Comparison of ENCODE assay signal across 10 cellular contexts in the genomic region with DNA sequence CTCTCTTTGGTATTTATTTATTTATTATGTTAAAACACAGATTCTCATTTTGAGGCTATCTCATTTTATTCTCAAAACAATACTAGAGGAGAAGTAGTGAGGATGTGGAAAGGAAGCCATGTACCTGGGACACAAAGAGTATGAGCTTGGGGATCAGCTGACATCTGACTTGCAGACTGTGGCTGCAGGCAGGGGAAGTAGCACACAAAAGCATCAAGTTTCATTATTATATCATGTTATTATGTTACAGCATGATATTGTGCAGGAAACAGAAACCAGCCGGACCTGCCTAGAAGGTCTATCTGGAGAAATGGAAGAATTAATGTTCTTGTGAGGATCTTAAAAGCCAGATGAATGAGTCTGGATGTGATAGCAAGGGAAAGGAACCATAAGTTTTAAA.
DNase-seq lines count a peak whose midpoint lies in the region; ATAC-seq and TF ChIP-seq lines count a peak whose summit lies in the region.
"Had no signal": no experiment of that assay in that cellular context is flagged by ENCODE, and none has a peak within 500 bp of the region (broad histone marks: within the 10 kb centered on the region; RNA-seq: fewer than 3 reads in every experiment).

No MANE protein-coding gene starts in this region.

- TF ChIP-seq CTCF in HEK293 (tag by site-specific recombination; IDR thresholded peaks at IDR 0.05) (no peak), mucosa of descending colon (IDR thresholded peaks at IDR 0.05) (no peak)

- H3K4me1 ChIP-seq in HEK293 (ENCODE audit: control insufficient read depth, insufficient read depth, low read length) = peaks cover 10% of the 10 kb centered on the region
- H3K4me1 ChIP-seq in mucosa of descending colon (ENCODE audit: low read depth) = no peaks in the 10 kb centered on the region

- DNase-seq in NCI-H510A treated with DMSO at 0.1 percent for 48 hours (lab: John Stamatoyannopoulos, UW) (peak; percentile 53), NCI-H510A (lab: John Stamatoyannopoulos, UW) (no peak), KBM-7 (peak; percentile 26), myocyte (ENCODE audit: low read depth) (peak; percentile 26), GOT3 (lab: John Stamatoyannopoulos, UW) (no peak), mesenteric fat pad (ENCODE audit: low spot score) (no peak), mucosa of descending colon (no peak)
- DNase-seq: 8988T; activated naive CD8-positive, alpha-beta T cell treated with anti-CD3 and anti-CD28 coated beads, Interleukin-2, amount 50 U/mL, for 24 hours had no signal

- H3K4me3 ChIP-seq in HEK293 (ENCODE audit: low read depth, low read length) (no peak overlapping the region), mucosa of descending colon (no peak overlapping the region)

- POLR2A ChIA-PET in HEK293 (lab: Yijun Ruan, JAX) = interaction anchor here (0.6 kb wide), 1 partner anchor 21 kb away, joined by 3 read pairs; no protein-coding TSS in a partner anchor

- no peak overlapping the region for H3K27ac ChIP-seq in HEK293 (ENCODE audit: extremely low read depth, low read depth, low read length)

- no peak for ATAC-seq in mucosa of descending colon
- ATAC-seq: activated naive CD8-positive, alpha-beta T cell treated with anti-CD3 and anti-CD28 coated beads, Interleukin-2, amount 50 U/mL, for 24 hours had no signal

- no peaks in the 10 kb centered on the region for H3K36me3 ChIP-seq in HEK293 (ENCODE audit: control insufficient read depth in 2 of 2, insufficient read depth in 1 of 2, low read length in 2 of 2)
- no peaks in the 10 kb centered on the region for H3K36me3 ChIP-seq in mucosa of descending colon (ENCODE audit: low read depth)

- in situ Hi-C loops in KBM-7 (cut with MboI; ENCODE audit: low pct_unique_long_range_greater_than_20kb, low sequenced_read_pairs) = no loop called here

- CTCF ChIA-PET in HEK293 (lab: Yijun Ruan, JAX) = no interaction called here

- intact Hi-C loops in mucosa of descending colon (cut with DNase I, micrococcal nuclease) = no loop called here

- H3K9me3 ChIP-seq in HEK293 (ENCODE audit: control insufficient read depth, insufficient read depth, low read depth, low read length) (no peaks in the 10 kb centered on the region), mucosa of descending colon (no peaks in the 10 kb centered on the region)

TF ChIP-seq in HEK293, 187 proteins besides CTCF, POLR2A, EP300 and RAD21:
- TF ChIP-seq ZNF571 (tag by site-specific recombination; IDR thresholded peaks at IDR 0.05) (no peak), ZNF302 (tag by site-specific recombination; IDR thresholded peaks at IDR 0.05; ENCODE audit: low read depth) (no peak), YY1 (tag by site-specific recombination; IDR thresholded peaks at IDR 0.05) (no peak), ZNF433 (tag by site-specific recombination; IDR thresholded peaks at IDR 0.05; ENCODE audit: low read depth) (no peak), ZNF394 (tag by site-specific recombination; IDR thresholded peaks at IDR 0.05; ENCODE audit: borderline replicate concordance) (peak; percentile 45; the same call in 1 of the 2 replicates)
- TF ChIP-seq, protein P1, sequence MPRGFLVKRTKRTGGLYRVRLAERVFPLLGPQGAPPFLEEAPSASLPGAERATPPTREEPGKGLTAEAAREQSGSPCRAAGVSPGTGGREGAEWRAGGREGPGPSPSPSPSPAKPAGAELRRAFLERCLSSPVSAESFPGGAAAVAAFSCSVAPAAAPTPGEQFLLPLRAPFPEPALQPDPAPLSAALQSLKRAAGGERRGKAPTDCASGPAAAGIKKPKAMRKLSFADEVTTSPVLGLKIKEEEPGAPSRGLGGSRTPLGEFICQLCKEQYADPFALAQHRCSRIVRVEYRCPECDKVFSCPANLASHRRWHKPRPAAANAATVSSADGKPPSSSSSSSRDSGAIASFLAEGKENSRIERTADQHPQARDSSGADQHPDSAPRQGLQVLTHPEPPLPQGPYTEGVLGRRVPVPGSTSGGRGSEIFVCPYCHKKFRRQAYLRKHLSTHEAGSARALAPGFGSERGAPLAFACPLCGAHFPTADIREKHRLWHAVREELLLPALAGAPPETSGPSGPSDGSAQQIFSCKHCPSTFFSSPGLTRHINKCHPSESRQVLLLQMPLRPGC (tag by site-specific recombination; IDR thresholded peaks at IDR 0.05) = no peak
- TF ChIP-seq, protein P2, sequence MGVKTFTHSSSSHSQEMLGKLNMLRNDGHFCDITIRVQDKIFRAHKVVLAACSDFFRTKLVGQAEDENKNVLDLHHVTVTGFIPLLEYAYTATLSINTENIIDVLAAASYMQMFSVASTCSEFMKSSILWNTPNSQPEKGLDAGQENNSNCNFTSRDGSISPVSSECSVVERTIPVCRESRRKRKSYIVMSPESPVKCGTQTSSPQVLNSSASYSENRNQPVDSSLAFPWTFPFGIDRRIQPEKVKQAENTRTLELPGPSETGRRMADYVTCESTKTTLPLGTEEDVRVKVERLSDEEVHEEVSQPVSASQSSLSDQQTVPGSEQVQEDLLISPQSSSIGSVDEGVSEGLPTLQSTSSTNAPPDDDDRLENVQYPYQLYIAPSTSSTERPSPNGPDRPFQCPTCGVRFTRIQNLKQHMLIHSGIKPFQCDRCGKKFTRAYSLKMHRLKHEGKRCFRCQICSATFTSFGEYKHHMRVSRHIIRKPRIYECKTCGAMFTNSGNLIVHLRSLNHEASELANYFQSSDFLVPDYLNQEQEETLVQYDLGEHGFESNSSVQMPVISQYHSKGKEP (tag by site-specific recombination; IDR thresholded peaks at IDR 0.05) = 0 out of 2 replicates have a peak, but pooled peaks have one; percentile 21

Comparison
In these comparisons a context has a peak if more than half of its experiments do, and no peak if none do; other contexts are left out.
1. DNase-seq: peak in NCI-H510A treated with DMSO at 0.1 percent for 48 hours (single experiment), KBM-7 (single experiment) and myocyte (single experiment); none in NCI-H510A (single experiment), GOT3 (single experiment), mesenteric fat pad (single experiment) and mucosa of descending colon (0 of 3).